In the genomic region with DNA sequence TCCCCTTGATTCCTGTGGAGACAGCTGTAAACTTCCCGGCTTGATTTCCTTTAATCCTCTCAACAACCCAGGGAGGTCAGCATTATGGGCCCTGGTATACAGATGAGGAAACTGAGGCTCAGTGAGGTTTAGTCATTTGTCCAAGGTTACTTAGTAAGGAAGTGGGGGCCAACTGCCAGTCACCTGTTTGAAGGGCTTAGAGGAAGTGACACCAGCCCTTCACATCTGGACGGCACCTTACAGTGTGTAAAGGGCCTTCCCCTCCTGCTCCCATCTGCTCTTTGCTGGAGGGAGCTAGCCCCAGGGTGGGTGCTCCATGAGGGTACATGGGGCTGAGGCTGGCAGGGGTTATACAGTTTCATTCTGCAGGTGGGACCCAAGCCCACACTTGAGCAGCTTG, we compare ENCODE assay signal across 19 cellular contexts. TPM values are rescaled to one million over a fixed set of nuclear protein-coding genes. Genes with fewer than 3 reads are reported as not detected.
DNase-seq lines count a peak whose midpoint lies in the region; ATAC-seq, FAIRE-seq and TF ChIP-seq lines count a peak whose summit lies in the region.
"Had no signal": no experiment of that assay in that cellular context is flagged by ENCODE, and none has a peak within 500 bp of the region (broad histone marks: within the 10 kb centered on the region; RNA-seq: fewer than 3 reads in every experiment).

No MANE protein-coding gene starts in this region.

- H4K20me1 ChIP-seq in HepG2 (ENCODE audit: insufficient read depth, low read length) = no peaks in the 10 kb centered on the region
- H4K20me1 ChIP-seq in OCI-LY3 (ENCODE audit: insufficient read depth, low read length) = no peaks in the 10 kb centered on the region
- H4K20me1 ChIP-seq in PC-9 (ENCODE audit: insufficient read depth) = peaks cover 18% of the 10 kb centered on the region; the same call in 1 of the 2 replicates

- H3K4me1 ChIP-seq in HepG2 (ENCODE audit: insufficient read depth, low read length) (no peaks in the 10 kb centered on the region; the same call in 1 of the 2 replicates), right lobe of liver (no peaks in the 10 kb centered on the region), OCI-LY3 (ENCODE audit: low read length) (peaks cover 31% of the 10 kb centered on the region), muscle layer of colon (ENCODE audit: insufficient read depth, low read length) (peaks cover 20% of the 10 kb centered on the region), stomach smooth muscle (ENCODE audit: control insufficient read depth, insufficient read depth, low read length) (peaks cover 12% of the 10 kb centered on the region), PC-9 (replicated peaks; ENCODE audit: insufficient read depth) (no peaks in the 10 kb centered on the region)

- H3K9me3 ChIP-seq in HepG2 (ENCODE audit: low read length) (no peaks in the 10 kb centered on the region), right lobe of liver (no peaks in the 10 kb centered on the region), OCI-LY3 (ENCODE audit: insufficient read depth, low read length) (no peaks in the 10 kb centered on the region), muscle layer of colon (ENCODE audit: low read length) (no peaks in the 10 kb centered on the region), stomach smooth muscle (ENCODE audit: control insufficient read depth in 2 of 2, low read length in 2 of 2) (no peaks in the 10 kb centered on the region), PC-9 (ENCODE audit: insufficient read depth, low read depth) (no peaks in the 10 kb centered on the region)

- H2AFZ ChIP-seq in HepG2 (ENCODE audit: low read length) = no peak overlapping the region
- H2AFZ ChIP-seq in OCI-LY3 (ENCODE audit: low read depth, low read length) = 0 out of 2 replicates have a peak overlapping the region, but pooled peaks have one; percentile 12
- H2AFZ ChIP-seq in PC-9 = no peak overlapping the region
- H2AFZ ChIP-seq: GM23248 had no signal

- H3F3A ChIP-seq in PC-9 (ENCODE audit: insufficient read depth, low read depth) = peaks cover 9% of the 10 kb centered on the region

- H3K79me2 ChIP-seq in HepG2 (ENCODE audit: insufficient read depth, low read length) = no peaks in the 10 kb centered on the region
- H3K79me2 ChIP-seq in OCI-LY3 (ENCODE audit: low read length) = no peaks in the 10 kb centered on the region
- H3K79me2 ChIP-seq in PC-9 (ENCODE audit: low read depth) = no peaks in the 10 kb centered on the region

- H3K9me2 ChIP-seq in PC-9 (ENCODE audit: insufficient read depth) = no peaks in the 10 kb centered on the region

- no peak overlapping the region for H3K4me3 ChIP-seq in HepG2 (replicated peaks in 1 of 3; ENCODE audit: insufficient read depth in 1 of 3, low read depth in 2 of 3, low read length in 3 of 3)
- no peak overlapping the region for H3K4me3 ChIP-seq in right lobe of liver
- peak overlapping the region; percentile 55 for H3K4me3 ChIP-seq in OCI-LY3 (ENCODE audit: low read length)
- no peak overlapping the region for H3K4me3 ChIP-seq in muscle layer of colon (ENCODE audit: low read depth in 1 of 2, low read length in 2 of 2)
- H3K4me3 ChIP-seq in stomach smooth muscle (ENCODE audit: low read length in 2 of 2) = no peak overlapping the region
- H3K4me3 ChIP-seq in PC-9 = no peak overlapping the region
- H3K4me3 ChIP-seq: GM23248, K562 had no signal

- TF ChIP-seq POLR2A in HepG2 (IDR thresholded peaks at IDR 0.05; ENCODE audit: insufficient read depth in 1 of 2, low read depth in 2 of 2, low read length in 2 of 2) (no peak), right lobe of liver (IDR thresholded peaks at IDR 0.05) (no peak)

- H3K4me2 ChIP-seq in HepG2 (ENCODE audit: low read depth, low read length) (no peak overlapping the region), OCI-LY3 (ENCODE audit: low read length) (peak overlapping the region; percentile 80), PC-9 (no peak overlapping the region)

- H3K9ac ChIP-seq in HepG2 (ENCODE audit: insufficient read depth, low read depth, low read length) = no peak overlapping the region
- H3K9ac ChIP-seq in OCI-LY3 (ENCODE audit: low read length) = peak overlapping the region; percentile 48; the same call in 1 of the 2 replicates
- no peak overlapping the region for H3K9ac ChIP-seq in muscle layer of colon (ENCODE audit: low read length)
- no peak overlapping the region for H3K9ac ChIP-seq in stomach smooth muscle (ENCODE audit: low read length in 2 of 2)
- H3K9ac ChIP-seq: GM23248 had no signal

- H3K27ac ChIP-seq in HepG2 (ENCODE audit: extremely low read length, insufficient read depth, low read length) (no peak overlapping the region), right lobe of liver (no peak overlapping the region), OCI-LY3 (ENCODE audit: low read length) (peak overlapping the region; percentile 85), muscle layer of colon (ENCODE audit: low read depth, low read length) (peak overlapping the region; percentile 9), stomach smooth muscle (ENCODE audit: low read length) (peak overlapping the region; percentile 24), PC-9 (no peak overlapping the region)
- H3K27ac ChIP-seq: GM23248 had no signal

- in situ Hi-C loops in HepG2 (cut with HindIII; ENCODE audit: extremely low pct_ligation_motif_present, low pct_unique_long_range_greater_than_20kb) = no loop called here

- H3K36me3 ChIP-seq in HepG2 (replicated peaks in 1 of 2; ENCODE audit: control insufficient read depth in 1 of 2, insufficient read depth in 2 of 2, low read length in 2 of 2) = peaks cover 9 to 32% of the 10 kb centered on the region in 2 experiments; a peak in 4 of 5 replicates
- peaks cover 0 to 24% (median 0%) of the 10 kb centered on the region in 4 donors for H3K36me3 ChIP-seq in right lobe of liver
- H3K36me3 ChIP-seq in OCI-LY3 (replicated peaks; ENCODE audit: low read depth, low read length) = peaks cover 11% of the 10 kb centered on the region
- peaks cover 67% of the 10 kb centered on the region for H3K36me3 ChIP-seq in muscle layer of colon (ENCODE audit: insufficient read depth, low read length)
- peaks cover 47 to 58% of the 10 kb centered on the region in 2 donors for H3K36me3 ChIP-seq in stomach smooth muscle (ENCODE audit: control insufficient read depth in 2 of 2, insufficient read depth in 2 of 2, low read length in 2 of 2)
- peaks cover 42% of the 10 kb centered on the region for H3K36me3 ChIP-seq in PC-9 (ENCODE audit: low read depth)

- H3K27me3 ChIP-seq in HepG2 (ENCODE audit: control insufficient read depth in 1 of 2, insufficient read depth in 2 of 2, low read length in 2 of 2) (no peaks in the 10 kb centered on the region), right lobe of liver (no peaks in the 10 kb centered on the region), OCI-LY3 (ENCODE audit: low read depth, low read length) (no peaks in the 10 kb centered on the region), muscle layer of colon (ENCODE audit: control insufficient read depth in 1 of 2, insufficient read depth in 2 of 2, low read length in 2 of 2) (no peaks in the 10 kb centered on the region), stomach smooth muscle (ENCODE audit: control insufficient read depth in 1 of 2, insufficient read depth in 2 of 2, low read length in 2 of 2) (no peaks in the 10 kb centered on the region), PC-9 (ENCODE audit: insufficient read depth, low read depth) (no peaks in the 10 kb centered on the region)

- POLR2A ChIA-PET in HepG2 (lab: Yijun Ruan, JAX) = no interaction called here
- POLR2A ChIA-PET in PC-9 (lab: Charles Lee; ENCODE audit: unreplicated experiment) = no interaction called here

- CTCF ChIA-PET in HepG2 (lab: Yijun Ruan, JAX; ENCODE audit: low intra/inter-chr PET ratio, low total read pairs) = no interaction called here
- CTCF ChIA-PET in PC-9 (lab: Charles Lee) = no interaction called here

- peak; percentile 38 for ATAC-seq in HepG2
- no peak for ATAC-seq in right lobe of liver
- ATAC-seq: CD8-positive, alpha-beta T cell; K562 had no signal

- no peak for TF ChIP-seq EP300 in HepG2 (IDR thresholded peaks at IDR 0.05; ENCODE audit: low read depth in 2 of 2, low read length in 2 of 2)
- no peak for TF ChIP-seq EP300 in HepG2 (CRISPR knock-in tag; IDR thresholded peaks at IDR 0.05; ENCODE audit: borderline replicate concordance)

- DNase-seq in HepG2 (ENCODE audit: low spot score) (no peak), right lobe of liver (no peak), PC-9 (no peak), DMS79 (lab: John Stamatoyannopoulos, UW) (no peak), kidney tubule cell (ENCODE audit: low spot score) (no peak)
- DNase-seq: CD8-positive, alpha-beta T cell; DMS79 treated with DMSO at 0.1 percent for 48 hours; GM23248; HCEC 1CT; NCI-H1436; NCI-H2029 treated with DMSO at 0.1 percent for 48 hours; NCI-H2171 treated with DMSO at 0.1 percent for 48 hours; NCI-H446 treated with DMSO at 0.1 percent for 48 hours had no signal

- FAIRE-seq in HepG2 (lab: Jason Lieb, UNC) = no peak
- FAIRE-seq: D721Med, G401.6, K562 had no signal

- BruUV-seq in HepG2 (replicated peaks; lab: Mats Ljungman, UMichigan) = no TSS peak
- BruUV-seq in PC-9 (replicated peaks; lab: Mats Ljungman, UMichigan) = no TSS peak

- TF ChIP-seq CTCF in HepG2 (CRISPR knock-in tag; IDR thresholded peaks at IDR 0.05) (no peak), right lobe of liver (IDR thresholded peaks at IDR 0.05) (no peak), OCI-LY3 (IDR thresholded peaks at IDR 0.05; ENCODE audit: low read depth, low read length) (no peak), PC-9 (conservative IDR thresholded peaks at IDR 0.05) (no peak)

- WGBS in HepG2 (ENCODE audit: low lambda C conversion rate) = 100% methylated on average over 1 of the region's 2 CpGs
- WGBS in right lobe of liver (ENCODE audit: insufficient coverage, low coverage, low lambda C conversion rate, missing lambda C conversion rate) = 100% methylated on average over 1 of the region's 2 CpGs

- TF ChIP-seq RAD21 in HepG2 (CRISPR knock-in tag; IDR thresholded peaks at IDR 0.05) = no peak

- intact Hi-C loops in HepG2 (cut with micrococcal nuclease; ENCODE audit: unreplicated experiment) (no loop called here), right lobe of liver (cut with DNase I) (no loop called here), PC-9 (cut with micrococcal nuclease; ENCODE audit: unreplicated experiment) (no loop called here)

RNA-seq across cellular contexts. Expression of a gene that starts 12.1 kb away (rescaled TPM):
- 10.2 and 10.6 TPM in 2 replicates for total RNA-seq in HepG2 (2016; rRNA removed; fragmentation: Illumina TruSeq; extraction: Trizol)
- total RNA-seq in HepG2 (2016; cell fraction: cytosol; rRNA removed; fragmentation: Illumina TruSeq; extraction: Trizol; ENCODE audit: low read depth) = 3.4 and 3.8 TPM in 2 replicates
- 9.0 and 10.7 TPM in 2 replicates for total RNA-seq in HepG2 (2016; cell fraction: insoluble cytoplasmic fraction; rRNA removed; fragmentation: Illumina TruSeq; extraction: Trizol)
- total RNA-seq in HepG2 (2016; cell fraction: membrane; rRNA removed; fragmentation: Illumina TruSeq; extraction: Trizol) = 13.1 and 14.5 TPM in 2 replicates
- total RNA-seq in HepG2 (2016; cell fraction: nucleus; rRNA removed; fragmentation: Illumina TruSeq; extraction: Trizol) = 7.8 and 8.7 TPM in 2 replicates
- polyA plus RNA-seq in HepG2 (2011; rRNA removed) = 7.6 and 10.2 TPM in 2 replicates
- polyA plus RNA-seq in HepG2 (2011; cell fraction: cytosol; rRNA removed) = 6.7 and 7.5 TPM in 2 replicates
- 20.3 and 21.4 TPM in 2 replicates for polyA plus RNA-seq in HepG2 (2011; cell fraction: nucleus; rRNA removed)
- 6.6 and 10.9 TPM in 2 replicates for polyA plus RNA-seq in HepG2 (2012)
- 4.2 and 4.5 TPM in 2 replicates for polyA plus RNA-seq in HepG2 (2016; cell fraction: cytosol; fragmentation: Illumina TruSeq; extraction: Trizol; ENCODE audit: low read depth)
- 11.5 and 15.1 TPM in 2 replicates for polyA plus RNA-seq in HepG2 (2016; cell fraction: insoluble cytoplasmic fraction; fragmentation: Illumina TruSeq; extraction: Trizol; ENCODE audit: low read depth)
- 12.2 and 15.3 TPM in 2 replicates for polyA plus RNA-seq in HepG2 (2016; cell fraction: membrane; fragmentation: Illumina TruSeq; extraction: Trizol; ENCODE audit: low read depth)
- polyA plus RNA-seq in HepG2 (2016; cell fraction: nucleus; fragmentation: Illumina TruSeq; extraction: Trizol; ENCODE audit: insufficient read depth, low read depth) = 14.0 and 21.3 TPM in 2 replicates
- polyA minus RNA-seq in HepG2 (2011; rRNA and poly(A)+ RNA removed; ENCODE audit: low replicate concordance) = 20.1 and 35.6 TPM in 2 replicates
- 11.8 and 17.0 TPM in 2 replicates for polyA minus RNA-seq in HepG2 (2011; cell fraction: cytosol; rRNA and poly(A)+ RNA removed)
- polyA minus RNA-seq in HepG2 (2011; cell fraction: nucleus; rRNA and poly(A)+ RNA removed) = 8.9 and 10.7 TPM in 2 replicates
- 10 to 100 TPM in 3 of 6 experiments, 1 to 10 TPM in 3; 6.5 to 19.0 (median 10.3) TPM for total RNA-seq in right lobe of liver
- 113 and 126 TPM in 2 replicates for total RNA-seq in PC-9 (2021)

RNA-seq across cellular contexts. Expression of a gene that starts 35.3 kb away (rescaled TPM):
- total RNA-seq in HepG2 (2016; rRNA removed; fragmentation: Illumina TruSeq; extraction: Trizol) (0.24 and 0.32 TPM in 2 replicates), right lobe of liver (under 1 TPM in 1 of 6 experiments, not detected in 5; 0.40 TPM), PC-9 (2021) (1.0 and 1.7 TPM in 2 replicates)
- total RNA-seq in HepG2 (2016; cell fraction: cytosol; rRNA removed; fragmentation: Illumina TruSeq; extraction: Trizol; ENCODE audit: low read depth) = 0.40 and 0.44 TPM in 2 replicates
- total RNA-seq in HepG2 (2016; cell fraction: insoluble cytoplasmic fraction; rRNA removed; fragmentation: Illumina TruSeq; extraction: Trizol) = 0.22 and 0.28 TPM in 2 replicates
- total RNA-seq in HepG2 (2016; cell fraction: membrane; rRNA removed; fragmentation: Illumina TruSeq; extraction: Trizol) = 0.68 and 1.1 TPM in 2 replicates
- total RNA-seq in HepG2 (2016; cell fraction: nucleus; rRNA removed; fragmentation: Illumina TruSeq; extraction: Trizol) = 0.50 TPM in 2 replicates
- 0.21 and 0.24 TPM in 2 replicates for polyA plus RNA-seq in HepG2 (2011; rRNA removed)
- polyA plus RNA-seq in HepG2 (2011; cell fraction: cytosol; rRNA removed) = 0.13 and 0.25 TPM in 2 replicates
- polyA plus RNA-seq in HepG2 (2011; cell fraction: nucleus; rRNA removed) = 0.34 and 0.45 TPM in 2 replicates
- polyA plus RNA-seq in HepG2 (2012) = 0.21 and 0.31 TPM in 2 replicates
- 0.36 and 0.62 TPM in 2 replicates for polyA plus RNA-seq in HepG2 (2016; cell fraction: cytosol; fragmentation: Illumina TruSeq; extraction: Trizol; ENCODE audit: low read depth)
- 0.39 and 0.41 TPM in 2 replicates for polyA plus RNA-seq in HepG2 (2016; cell fraction: insoluble cytoplasmic fraction; fragmentation: Illumina TruSeq; extraction: Trizol; ENCODE audit: low read depth)
- polyA plus RNA-seq in HepG2 (2016; cell fraction: membrane; fragmentation: Illumina TruSeq; extraction: Trizol; ENCODE audit: low read depth) = 0.43 and 0.85 TPM in 2 replicates
- polyA plus RNA-seq in HepG2 (2016; cell fraction: nucleus; fragmentation: Illumina TruSeq; extraction: Trizol; ENCODE audit: insufficient read depth, low read depth) = 0.55 TPM in 1 of 2 replicates, not detected in the other
- 0.21 and 0.34 TPM in 2 replicates for polyA minus RNA-seq in HepG2 (2011; rRNA and poly(A)+ RNA removed; ENCODE audit: low replicate concordance)
- polyA minus RNA-seq in HepG2 (2011; cell fraction: cytosol; rRNA and poly(A)+ RNA removed) = not detected in 2 replicates
- 0.77 TPM in 1 of 2 replicates, not detected in the other for polyA minus RNA-seq in HepG2 (2011; cell fraction: nucleus; rRNA and poly(A)+ RNA removed)

RNA-seq across cellular contexts. Expression of a gene that starts 35.4 kb away (rescaled TPM):
- total RNA-seq in HepG2 (2016; rRNA removed; fragmentation: Illumina TruSeq; extraction: Trizol) = 135 and 147 TPM in 2 replicates
- 107 and 130 TPM in 2 replicates for total RNA-seq in HepG2 (2016; cell fraction: cytosol; rRNA removed; fragmentation: Illumina TruSeq; extraction: Trizol; ENCODE audit: low read depth)
- total RNA-seq in HepG2 (2016; cell fraction: insoluble cytoplasmic fraction; rRNA removed; fragmentation: Illumina TruSeq; extraction: Trizol) = 141 and 150 TPM in 2 replicates
- 184 and 188 TPM in 2 replicates for total RNA-seq in HepG2 (2016; cell fraction: membrane; rRNA removed; fragmentation: Illumina TruSeq; extraction: Trizol)
- total RNA-seq in HepG2 (2016; cell fraction: nucleus; rRNA removed; fragmentation: Illumina TruSeq; extraction: Trizol) = 49.0 and 50.7 TPM in 2 replicates
- polyA plus RNA-seq in HepG2 (2011; rRNA removed) = 136 and 158 TPM in 2 replicates
- polyA plus RNA-seq in HepG2 (2011; cell fraction: cytosol; rRNA removed) = 155 and 221 TPM in 2 replicates
- 72.1 and 83.3 TPM in 2 replicates for polyA plus RNA-seq in HepG2 (2011; cell fraction: nucleus; rRNA removed)
- 135 and 152 TPM in 2 replicates for polyA plus RNA-seq in HepG2 (2012)
- 196 and 219 TPM in 2 replicates for polyA plus RNA-seq in HepG2 (2016; cell fraction: cytosol; fragmentation: Illumina TruSeq; extraction: Trizol; ENCODE audit: low read depth)
- 220 TPM in 2 replicates for polyA plus RNA-seq in HepG2 (2016; cell fraction: insoluble cytoplasmic fraction; fragmentation: Illumina TruSeq; extraction: Trizol; ENCODE audit: low read depth)
- polyA plus RNA-seq in HepG2 (2016; cell fraction: membrane; fragmentation: Illumina TruSeq; extraction: Trizol; ENCODE audit: low read depth) = 238 and 251 TPM in 2 replicates
- polyA plus RNA-seq in HepG2 (2016; cell fraction: nucleus; fragmentation: Illumina TruSeq; extraction: Trizol; ENCODE audit: insufficient read depth, low read depth) = 117 and 120 TPM in 2 replicates
- 30.1 and 40.6 TPM in 2 replicates for polyA minus RNA-seq in HepG2 (2011; rRNA and poly(A)+ RNA removed; ENCODE audit: low replicate concordance)
- polyA minus RNA-seq in HepG2 (2011; cell fraction: cytosol; rRNA and poly(A)+ RNA removed) = 33.1 TPM in 2 replicates
- polyA minus RNA-seq in HepG2 (2011; cell fraction: nucleus; rRNA and poly(A)+ RNA removed) = 14.9 and 15.7 TPM in 2 replicates
- total RNA-seq in right lobe of liver = 10 to 100 TPM; 42.4 to 60.5 (median 56.3) TPM
- 147 and 180 TPM in 2 replicates for total RNA-seq in PC-9 (2021)

Comparison
In these comparisons a context has a peak if more than half of its experiments do, and no peak if none do; other contexts are left out.
1. H3K27ac ChIP-seq: peak in OCI-LY3 (single experiment), muscle layer of colon (single experiment) and stomach smooth muscle (single experiment); none in HepG2 (single experiment), right lobe of liver (0 of 3) and PC-9 (single experiment).